ENCODE assay signal across 23 cellular contexts in the genomic region with DNA sequence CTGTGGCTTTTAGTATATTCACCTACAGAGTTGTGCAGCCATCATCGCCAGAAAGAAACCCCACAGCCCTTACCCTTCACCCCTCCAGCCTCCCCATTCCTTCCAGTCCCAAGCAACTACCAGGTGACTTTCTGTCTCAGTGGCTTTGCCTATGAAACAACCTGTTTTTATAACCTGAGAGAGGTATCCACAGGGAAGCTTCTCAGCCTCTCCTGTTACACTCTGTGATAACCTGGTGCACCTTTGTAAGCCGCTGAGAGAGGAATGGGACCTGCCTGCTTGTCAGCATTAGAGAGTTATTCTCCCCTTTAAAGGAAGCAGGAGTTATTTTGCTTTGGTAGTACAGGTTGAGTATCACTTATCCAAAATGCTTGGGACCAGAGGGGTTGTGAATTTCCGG.
DNase-seq lines count a peak whose midpoint lies in the region; ATAC-seq and TF ChIP-seq lines count a peak whose summit lies in the region.
"Had no signal": no experiment of that assay in that cellular context is flagged by ENCODE, and none has a peak within 500 bp of the region (broad histone marks: within the 10 kb centered on the region; RNA-seq: fewer than 3 reads in every experiment).

No MANE protein-coding gene starts in this region.

- no peaks in the 10 kb centered on the region for H3K27me3 ChIP-seq in endodermal cell (ENCODE audit: control insufficient read depth, insufficient read depth, low read length, poor library complexity, severe bottlenecking)
- H3K27me3 ChIP-seq: BE2C, brain microvascular endothelial cell, SJSA1 had no signal

- TF ChIP-seq CTCF in endodermal cell (conservative IDR thresholded peaks at IDR 0.05): no peak
- no peak for TF ChIP-seq CTCF in osteocyte (IDR thresholded peaks at IDR 0.05)

- no peak overlapping the region for H3K27ac ChIP-seq in endodermal cell (ENCODE audit: low read depth, low read length)
- H3K27ac ChIP-seq: 22Rv1, brain microvascular endothelial cell, coronary artery, prostate gland, SJSA1 had no signal

- POLR2A ChIA-PET in activated CD8-positive, alpha-beta T cell treated with anti-CD3 and anti-CD28 coated beads, Interleukin-2, amount 10 ng/mL, durations not matched to agents 7 days and 5 days (lab: Charles Lee): no interaction called here

- ATAC-seq in GM19467 (IDR thresholded peaks at IDR 0.05; ENCODE audit: unreplicated experiment): no peak
- no peak for ATAC-seq in activated CD8-positive, alpha-beta T cell treated with anti-CD3 and anti-CD28 coated beads, Interleukin-2, amount 10 ng/mL, durations not matched to agents 7 days and 5 days
- ATAC-seq: activated CD4-positive, CD25-positive, alpha-beta regulatory T cell treated with anti-CD3 and anti-CD28 coated beads, Interleukin-2, amount 50 U/mL, for 24 hours; HCT116 had no signal

- CTCF ChIA-PET in activated CD8-positive, alpha-beta T cell treated with anti-CD3 and anti-CD28 coated beads, Interleukin-2, amount 10 ng/mL, durations not matched to agents 7 days and 5 days (lab: Charles Lee): no interaction called here

- no peaks in the 10 kb centered on the region for H3K36me3 Mint-ChIP-seq in endodermal cell (ENCODE audit: low read depth)
- no peaks in the 10 kb centered on the region for H3K36me3 Mint-ChIP-seq in osteocyte (ENCODE audit: unreplicated experiment)
- no peaks in the 10 kb centered on the region for H3K36me3 Mint-ChIP-seq in activated CD8-positive, alpha-beta T cell treated with anti-CD3 and anti-CD28 coated beads, Interleukin-2, amount 10 ng/mL, durations not matched to agents 7 days and 5 days (ENCODE audit: low read depth)

- no peak overlapping the region for H3K9ac ChIP-seq in endodermal cell (ENCODE audit: extremely low read depth, low read length, poor library complexity, severe bottlenecking)

- H3K9me3 ChIP-seq in endodermal cell (ENCODE audit: control insufficient read depth, low read length): no peaks in the 10 kb centered on the region
- H3K9me3 ChIP-seq: BE2C, prostate gland, SJSA1 had no signal

- H3K9me3 Mint-ChIP-seq in endodermal cell (no peaks in the 10 kb centered on the region), osteocyte (ENCODE audit: unreplicated experiment) (no peaks in the 10 kb centered on the region)
- H3K9me3 Mint-ChIP-seq in activated CD8-positive, alpha-beta T cell treated with anti-CD3 and anti-CD28 coated beads, Interleukin-2, amount 10 ng/mL, durations not matched to agents 7 days and 5 days (ENCODE audit: insufficient read depth): no peaks in the 10 kb centered on the region
- H3K9me3 Mint-ChIP-seq: activated T-helper 1 cell treated with anti-CD3 and anti-CD28 coated beads, Interleukin-12 subunit alpha, Interleukin-12 subunit beta, Interleukin-2, Interleukin-4 antibody, amounts not matched to agents 30 ng/mL and 10 ng/mL and 1 ng/mL, durations not matched to agents 14 hours and 24 hours and 36 hours; nephron had no signal

- 61 to 89% methylated on average over 1 to 3 of the region's 3 CpGs for WGBS in endodermal cell (ENCODE audit: insufficient coverage in 1 of 2, insufficient read length in 1 of 2), 2 experiments

- no peaks in the 10 kb centered on the region for H3K36me3 ChIP-seq in endodermal cell (ENCODE audit: control insufficient read depth, insufficient read depth, low read length)
- H3K36me3 ChIP-seq: BE2C, prostate gland, SJSA1 had no signal

- H3K4me1 Mint-ChIP-seq in endodermal cell: peaks cover 31% of the 10 kb centered on the region
- H3K4me1 Mint-ChIP-seq in osteocyte (ENCODE audit: unreplicated experiment): peaks cover 73% of the 10 kb centered on the region
- H3K4me1 Mint-ChIP-seq in activated CD8-positive, alpha-beta T cell treated with anti-CD3 and anti-CD28 coated beads, Interleukin-2, amount 10 ng/mL, durations not matched to agents 7 days and 5 days (ENCODE audit: low read depth): no peaks in the 10 kb centered on the region

- H3K4me1 ChIP-seq in endodermal cell (ENCODE audit: control insufficient read depth, insufficient read depth, low read length): no peaks in the 10 kb centered on the region
- H3K4me1 ChIP-seq: prostate gland had no signal

- no peak overlapping the region for H3K27ac Mint-ChIP-seq in endodermal cell
- peak overlapping the region; percentile 79 for H3K27ac Mint-ChIP-seq in osteocyte (ENCODE audit: unreplicated experiment)
- H3K27ac Mint-ChIP-seq in activated CD8-positive, alpha-beta T cell treated with anti-CD3 and anti-CD28 coated beads, Interleukin-2, amount 10 ng/mL, durations not matched to agents 7 days and 5 days: no peak overlapping the region
- H3K27ac Mint-ChIP-seq: activated T-helper 1 cell treated with anti-CD3 and anti-CD28 coated beads, Interleukin-12 subunit alpha, Interleukin-12 subunit beta, Interleukin-2, Interleukin-4 antibody, amounts not matched to agents 30 ng/mL and 10 ng/mL and 1 ng/mL, durations not matched to agents 14 hours and 24 hours and 36 hours had no signal

- H3K4me3 Mint-ChIP-seq in endodermal cell (no peak overlapping the region), osteocyte (ENCODE audit: unreplicated experiment) (no peak overlapping the region)
- H3K4me3 Mint-ChIP-seq in activated CD8-positive, alpha-beta T cell treated with anti-CD3 and anti-CD28 coated beads, Interleukin-2, amount 10 ng/mL, durations not matched to agents 7 days and 5 days: no peak overlapping the region
- H3K4me3 Mint-ChIP-seq: activated T-helper 1 cell treated with anti-CD3 and anti-CD28 coated beads, Interleukin-12 subunit alpha, Interleukin-12 subunit beta, Interleukin-2, Interleukin-4 antibody, amounts not matched to agents 30 ng/mL and 10 ng/mL and 1 ng/mL, durations not matched to agents 14 hours and 24 hours and 36 hours had no signal

- no peak overlapping the region for H3K4me3 ChIP-seq in endodermal cell (ENCODE audit: low read length)
- H3K4me3 ChIP-seq: coronary artery, prostate gland, SJSA1 had no signal

- no peaks in the 10 kb centered on the region for H3K27me3 Mint-ChIP-seq in endodermal cell (ENCODE audit: insufficient read depth)
- H3K27me3 Mint-ChIP-seq in osteocyte (ENCODE audit: unreplicated experiment): no peaks in the 10 kb centered on the region
- peaks cover 15% of the 10 kb centered on the region for H3K27me3 Mint-ChIP-seq in activated CD8-positive, alpha-beta T cell treated with anti-CD3 and anti-CD28 coated beads, Interleukin-2, amount 10 ng/mL, durations not matched to agents 7 days and 5 days (ENCODE audit: low read depth)

- DNase-seq in DMS 273 (lab: John Stamatoyannopoulos, UW; ENCODE audit: unreplicated experiment): peak; percentile 43
- DNase-seq in DMS 273 treated with DMSO at 0.1 percent for 48 hours (lab: John Stamatoyannopoulos, UW): no peak
- DNase-seq in NCI-H2107 treated with DMSO at 0.1 percent for 48 hours (lab: John Stamatoyannopoulos, UW; ENCODE audit: unreplicated experiment): peak; percentile 73
- peak; percentile 70 for DNase-seq in endodermal cell
- no peak for DNase-seq in osteocyte (ENCODE audit: extremely low spot score, unreplicated experiment)
- DNase-seq in KG1 (lab: John Stamatoyannopoulos, UW): no peak
- DNase-seq in activated CD8-positive, alpha-beta T cell treated with anti-CD3 and anti-CD28 coated beads, Interleukin-2, amount 10 ng/mL, durations not matched to agents 7 days and 5 days: no peak
- DNase-seq: BE2C; brain microvascular endothelial cell; Calu3; NCI-H187; NCI-H524; small intestine; stimulated activated CD4-positive, alpha-beta T cell treated with anti-CD3 and anti-CD28 coated beads, Interleukin-4, amount 100 ng/mL, for 24 hours had no signal

Comparison
In these comparisons a context has a peak if more than half of its experiments do, and no peak if none do; other contexts are left out.
1. DNase-seq: peak in DMS 273 (single experiment), NCI-H2107 treated with DMSO at 0.1 percent for 48 hours (single experiment) and endodermal cell (single experiment); none in DMS 273 treated with DMSO at 0.1 percent for 48 hours (single experiment), osteocyte (single experiment), KG1 (single experiment) and activated CD8-positive, alpha-beta T cell treated with anti-CD3 and anti-CD28 coated beads, Interleukin-2, amount 10 ng/mL, durations not matched to agents 7 days and 5 days (single experiment).